Comparison of ENCODE assay signal across 25 cellular contexts in genomic region chr17:73637866-73638265, GRCh38. TPM values are rescaled to one million over a fixed set of nuclear protein-coding genes. Genes with fewer than 3 reads are reported as not detected.
A peak's percentile ranks its signal among the peaks of the same experiment; 100 is the strongest.
DNase-seq lines count a peak whose midpoint lies in the region; ATAC-seq and TF ChIP-seq lines count a peak whose summit lies in the region.
"Had no signal": no experiment of that assay in that cellular context is flagged by ENCODE, and none has a peak within 500 bp of the region (broad histone marks: within the 10 kb centered on the region; RNA-seq: fewer than 3 reads in every experiment).

No MANE protein-coding gene starts in this region.

- H3K36me3 Mint-ChIP-seq in chondrocyte (ENCODE audit: low read depth) (no peaks in the 10 kb centered on the region), osteocyte (ENCODE audit: unreplicated experiment) (peaks cover 3% of the 10 kb centered on the region)
- H3K36me3 Mint-ChIP-seq: CD14-positive monocyte; CD8-positive, alpha-beta memory T cell had no signal

- no peak for ATAC-seq in upper lobe of right lung

- H3K27ac Mint-ChIP-seq in chondrocyte (ENCODE audit: unreplicated experiment), result no peak overlapping the region
- no peak overlapping the region for H3K27ac Mint-ChIP-seq in osteocyte (ENCODE audit: unreplicated experiment)
- H3K27ac Mint-ChIP-seq: CD14-positive monocyte, IgD-negative memory B cell had no signal

- no peaks in the 10 kb centered on the region for H3K27me3 ChIP-seq in Loucy (ENCODE audit: insufficient read depth, low read length, poor library complexity, severe bottlenecking)
- H3K27me3 ChIP-seq in upper lobe of right lung, result peaks cover 19% of the 10 kb centered on the region
- peaks cover 0 to 18% of the 10 kb centered on the region in 2 donors for H3K27me3 ChIP-seq in breast epithelium

- H3K27ac ChIP-seq in upper lobe of right lung (no peak overlapping the region), breast epithelium (no peak overlapping the region)
- H3K27ac ChIP-seq: HL-60, KMS-11, RWPE1, SK-N-MC had no signal

- H3K27me3 Mint-ChIP-seq in chondrocyte (ENCODE audit: low read depth), result no peaks in the 10 kb centered on the region
- no peaks in the 10 kb centered on the region for H3K27me3 Mint-ChIP-seq in osteocyte (ENCODE audit: unreplicated experiment)

- peaks cover 18% of the 10 kb centered on the region for H4K20me1 ChIP-seq in Loucy (ENCODE audit: insufficient read depth, low read length, poor library complexity, severe bottlenecking)

- peaks cover 52% of the 10 kb centered on the region for H3K4me1 Mint-ChIP-seq in chondrocyte (ENCODE audit: low read depth)
- peaks cover 47% of the 10 kb centered on the region for H3K4me1 Mint-ChIP-seq in osteocyte (ENCODE audit: unreplicated experiment)

- H3K79me2 ChIP-seq in Loucy (ENCODE audit: insufficient read depth, low read length), result peaks cover 96% of the 10 kb centered on the region

- no peak for TF ChIP-seq POLR2A in breast epithelium (IDR thresholded peaks at IDR 0.05)

- H3K4me3 Mint-ChIP-seq in chondrocyte (ENCODE audit: unreplicated experiment), result no peak overlapping the region
- peak overlapping the region; percentile 19 for H3K4me3 Mint-ChIP-seq in osteocyte (ENCODE audit: unreplicated experiment)
- H3K4me3 Mint-ChIP-seq: CD14-positive monocyte; CD8-positive, alpha-beta memory T cell; IgD-negative memory B cell had no signal

- TF ChIP-seq CTCF in Loucy (conservative IDR thresholded peaks at IDR 0.05; ENCODE audit: low read length), result no peak
- no peak for TF ChIP-seq CTCF in chondrocyte (IDR thresholded peaks at IDR 0.05)
- no peak for TF ChIP-seq CTCF in osteocyte (IDR thresholded peaks at IDR 0.05)
- TF ChIP-seq CTCF in upper lobe of right lung (IDR thresholded peaks at IDR 0.05), result no peak
- no peak for TF ChIP-seq CTCF in breast epithelium (IDR thresholded peaks at IDR 0.05)

- no peaks in the 10 kb centered on the region for H3K9me2 ChIP-seq in Loucy (replicated peaks; ENCODE audit: low read depth, low read length)

- no peaks in the 10 kb centered on the region for H3F3A ChIP-seq in Loucy (ENCODE audit: low read depth)

- H3K4me1 ChIP-seq in Loucy (ENCODE audit: insufficient read depth, low read length, poor library complexity, severe bottlenecking), result peaks cover 23% of the 10 kb centered on the region
- peaks cover 2% of the 10 kb centered on the region for H3K4me1 ChIP-seq in upper lobe of right lung
- H3K4me1 ChIP-seq in breast epithelium, result peaks cover 0 to 3% of the 10 kb centered on the region in 2 donors

- intact Hi-C loops in upper lobe of right lung (cut with DNase I), result no loop called here
- intact Hi-C loops in breast epithelium (cut with DNase I; ENCODE audit: low total_unique reads), result loop anchor here (5.0 kb wide), 1 partner anchor 184 kb away; no protein-coding TSS in a partner anchor

- H2AFZ ChIP-seq in Loucy (ENCODE audit: low read length), result no peak overlapping the region

- no peaks in the 10 kb centered on the region for H3K36me3 ChIP-seq in Loucy (ENCODE audit: insufficient read depth, low read length)
- H3K36me3 ChIP-seq in upper lobe of right lung, result no peaks in the 10 kb centered on the region
- H3K36me3 ChIP-seq in breast epithelium, result no peaks in the 10 kb centered on the region
- H3K36me3 ChIP-seq: BE2C had no signal

- no peaks in the 10 kb centered on the region for H3K9me3 ChIP-seq in Loucy (ENCODE audit: insufficient read depth, low read depth, low read length)
- no peaks in the 10 kb centered on the region for H3K9me3 ChIP-seq in upper lobe of right lung
- H3K9me3 ChIP-seq in breast epithelium, result no peaks in the 10 kb centered on the region
- H3K9me3 ChIP-seq: BE2C had no signal

- H3K9me3 Mint-ChIP-seq in chondrocyte (ENCODE audit: low read depth) (no peaks in the 10 kb centered on the region), osteocyte (ENCODE audit: unreplicated experiment) (no peaks in the 10 kb centered on the region)
- H3K9me3 Mint-ChIP-seq: CD8-positive, alpha-beta memory T cell; IgD-negative memory B cell had no signal

- DNase-seq in chondrocyte (ENCODE audit: low spot score) (peak; percentile 12), osteocyte (ENCODE audit: extremely low spot score, unreplicated experiment) (no peak), upper lobe of right lung (peak; percentile 45), GM19238 (ENCODE audit: insufficient read length, low spot score) (no peak), SW480 (ENCODE audit: low spot score) (no peak), breast epithelium (ENCODE audit: low spot score in 2 of 2) (no peak)
- DNase-seq: BE2C; Calu3; CD8-positive, alpha-beta memory T cell; DMS153; DND-41; NCI-H1048; NCI-H1417; NCI-H1694 treated with DMSO at 0.1 percent for 48 hours; NCI-H2081; NCI-H2227 treated with DMSO at 0.1 percent for 48 hours; NCI-H526 treated with DMSO at 0.1 percent for 48 hours; SHP77 treated with DMSO at 0.1 percent for 48 hours had no signal

- H3K9ac ChIP-seq in Loucy (ENCODE audit: low read depth, low read length, poor library complexity, severe bottlenecking), result no peak overlapping the region
- H3K9ac ChIP-seq: KMS-11 had no signal

- no peak overlapping the region for H3K4me3 ChIP-seq in Loucy (ENCODE audit: low read length, poor library complexity, severe bottlenecking)
- H3K4me3 ChIP-seq in upper lobe of right lung, result no peak overlapping the region
- no peak overlapping the region for H3K4me3 ChIP-seq in breast epithelium
- H3K4me3 ChIP-seq: SK-N-MC had no signal

- peak overlapping the region; percentile 41 for H3K4me2 ChIP-seq in Loucy (ENCODE audit: low read depth, low read length, poor library complexity, severe bottlenecking)
- H3K4me2 ChIP-seq: KMS-11 had no signal

RNA-seq across cellular contexts. Expression of gene SDK2, which starts 6.4 kb away (rescaled TPM):
- total RNA-seq in chondrocyte (15.8 to 38.5 TPM (median 16.2 TPM) in 3 replicates), osteocyte (16.5 and 19.4 TPM in 2 replicates), upper lobe of right lung (2.3 TPM), breast epithelium (1 to 10 TPM in 2 of 3 donors, under 1 TPM in 1; 0.16 to 2.9 (median 2.6) TPM)
- total RNA-seq: Calu3 had no signal

Comparison
In these comparisons a context has a peak if more than half of its experiments do, and no peak if none do; other contexts are left out.
1. DNase-seq: peak in chondrocyte (single experiment) and upper lobe of right lung (single experiment); none in osteocyte (single experiment), GM19238 (single experiment), SW480 (single experiment) and breast epithelium (0 of 2).